In genomic region chr7:151062399-151063211, GRCh38 we compare ENCODE assay signal across 1 cellular context.
TF ChIP-seq lines count a peak whose summit lies in the region.

No MANE protein-coding gene starts in this region.

TF ChIP-seq in HepG2, 621 proteins besides CTCF, POLR2A, EP300 and RAD21 (continued from another document and continues in another):
- TF ChIP-seq ZNF724P (CRISPR knock-in tag; IDR thresholded peaks at IDR 0.05; ENCODE audit: borderline replicate concordance) (0 out of 2 replicates have a peak, but pooled peaks have one; percentile 26), SUZ12 (IDR thresholded peaks at IDR 0.05; ENCODE audit: low read depth, low read length) (no peak), MTA1 (CRISPR knock-in tag; IDR thresholded peaks at IDR 0.05; ENCODE audit: borderline replicate concordance) (no peak), ZNF7 (CRISPR knock-in tag; IDR thresholded peaks at IDR 0.05) (no peak), ZNF781 (CRISPR knock-in tag; IDR thresholded peaks at IDR 0.05; ENCODE audit: borderline replicate concordance, not compliant biosample characterization) (no peak), ZNF224 (CRISPR knock-in tag; IDR thresholded peaks at IDR 0.05) (no peak), ZNF639 (CRISPR knock-in tag; conservative IDR thresholded peaks at IDR 0.05) (no peak), KDM5A (IDR thresholded peaks at IDR 0.05; ENCODE audit: borderline replicate concordance, low read length) (peak; percentile 51; the same call in 1 of the 2 replicates), ZNF792 (CRISPR knock-in tag; IDR thresholded peaks at IDR 0.05) (0 out of 2 replicates have a peak, but pooled peaks have one; percentile 12), IRF2 (CRISPR knock-in tag; IDR thresholded peaks at IDR 0.05) (no peak), MTA3 (CRISPR knock-in tag; IDR thresholded peaks at IDR 0.05) (no peak), SKI (IDR thresholded peaks at IDR 0.05; ENCODE audit: partially characterized antibody) (no peak), ATF5 (CRISPR knock-in tag; IDR thresholded peaks at IDR 0.05; ENCODE audit: low read depth) (no peak), ZBTB2 (CRISPR knock-in tag; IDR thresholded peaks at IDR 0.05; ENCODE audit: low read depth) (no peak), ZNF720 (CRISPR knock-in tag; IDR thresholded peaks at IDR 0.05) (no peak), ZNF121 (CRISPR knock-in tag; IDR thresholded peaks at IDR 0.05) (no peak), ARID2 (CRISPR knock-in tag; IDR thresholded peaks at IDR 0.05; ENCODE audit: borderline replicate concordance) (no peak), ATRX (CRISPR knock-in tag; IDR thresholded peaks at IDR 0.05; ENCODE audit: borderline replicate concordance) (no peak), SNRNP70 (IDR thresholded peaks at IDR 0.05; ENCODE audit: low read depth, low read length) (no peak), TBL1XR1 (IDR thresholded peaks at IDR 0.05; ENCODE audit: borderline replicate concordance, low read length, partially characterized antibody) (no peak), ZNF737 (CRISPR knock-in tag; IDR thresholded peaks at IDR 0.05; ENCODE audit: borderline replicate concordance) (no peak), NFE2L2 (IDR thresholded peaks at IDR 0.05; ENCODE audit: low read length) (no peak), ZFYVE20 (CRISPR knock-in tag; IDR thresholded peaks at IDR 0.05; ENCODE audit: borderline replicate concordance, low read depth) (no peak), FOSL2 (CRISPR knock-in tag; IDR thresholded peaks at IDR 0.05) (peak; percentile 30; the same call in 1 of the 2 replicates), ASH2L (IDR thresholded peaks at IDR 0.05; ENCODE audit: insufficient read length, low read depth, low read length) (peak; percentile 67), TBX2 (CRISPR knock-in tag; IDR thresholded peaks at IDR 0.05; ENCODE audit: borderline replicate concordance) (peak; percentile 59), SIN3B (IDR thresholded peaks at IDR 0.05; ENCODE audit: low read length) (no peak), NR2F1 (CRISPR knock-in tag; IDR thresholded peaks at IDR 0.05) (0 out of 4 replicates have a peak, but pooled peaks of 1 of the 2 experiments have one; percentile 4), ZFP82 (CRISPR knock-in tag; IDR thresholded peaks at IDR 0.05; ENCODE audit: borderline replicate concordance) (no peak), EED (CRISPR knock-in tag; IDR thresholded peaks at IDR 0.05) (no peak), ZNF556 (CRISPR knock-in tag; IDR thresholded peaks at IDR 0.05; ENCODE audit: borderline replicate concordance) (no peak; the same call in 1 of the 2 replicates), ZMYM2 (CRISPR knock-in tag; IDR thresholded peaks at IDR 0.05) (no peak), NCOA2 (CRISPR knock-in tag; IDR thresholded peaks at IDR 0.05) (0 out of 2 replicates have a peak, but pooled peaks have one; percentile 17), TRIM22 (IDR thresholded peaks at IDR 0.05) (no peak), KIAA2018 (CRISPR knock-in tag; IDR thresholded peaks at IDR 0.05; ENCODE audit: borderline replicate concordance) (no peak), FOXK1 (CRISPR knock-in tag; IDR thresholded peaks at IDR 0.05; ENCODE audit: borderline replicate concordance, low read depth) (peak; percentile 54; the same call in 1 of the 2 replicates), ZNF569 (CRISPR knock-in tag; IDR thresholded peaks at IDR 0.05; ENCODE audit: borderline replicate concordance) (no peak), TEAD3 (CRISPR knock-in tag; optimal IDR thresholded peaks at IDR 0.05; ENCODE audit: borderline replicate concordance) (no peak), SETDB1 (CRISPR knock-in tag; IDR thresholded peaks at IDR 0.05; ENCODE audit: borderline replicate concordance) (no peak), ZNF432 (CRISPR knock-in tag; IDR thresholded peaks at IDR 0.05; ENCODE audit: borderline replicate concordance) (no peak), ETV6 (CRISPR knock-in tag; conservative IDR thresholded peaks at IDR 0.05) (no peak), ARNTL (CRISPR knock-in tag; IDR thresholded peaks at IDR 0.05) (peak; percentile 99), CEBPB (IDR thresholded peaks at IDR 0.05; ENCODE audit: borderline replicate concordance, low read depth, low read length) (no peak)
- TF ChIP-seq, protein P1, sequence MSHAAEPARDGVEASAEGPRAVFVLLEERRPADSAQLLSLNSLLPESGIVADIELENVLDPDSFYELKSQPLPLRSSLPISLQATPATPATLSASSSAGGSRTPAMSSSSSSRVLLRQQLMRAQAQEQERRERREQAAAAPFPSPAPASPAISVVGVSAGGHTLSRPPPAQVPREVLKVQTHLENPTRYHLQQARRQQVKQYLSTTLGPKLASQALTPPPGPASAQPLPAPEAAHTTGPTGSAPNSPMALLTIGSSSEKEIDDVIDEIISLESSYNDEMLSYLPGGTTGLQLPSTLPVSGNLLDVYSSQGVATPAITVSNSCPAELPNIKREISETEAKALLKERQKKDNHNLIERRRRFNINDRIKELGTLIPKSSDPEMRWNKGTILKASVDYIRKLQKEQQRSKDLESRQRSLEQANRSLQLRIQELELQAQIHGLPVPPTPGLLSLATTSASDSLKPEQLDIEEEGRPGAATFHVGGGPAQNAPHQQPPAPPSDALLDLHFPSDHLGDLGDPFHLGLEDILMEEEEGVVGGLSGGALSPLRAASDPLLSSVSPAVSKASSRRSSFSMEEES (CRISPR knock-in tag; IDR thresholded peaks at IDR 0.05) = peak; percentile 86
- TF ChIP-seq, protein P2, sequence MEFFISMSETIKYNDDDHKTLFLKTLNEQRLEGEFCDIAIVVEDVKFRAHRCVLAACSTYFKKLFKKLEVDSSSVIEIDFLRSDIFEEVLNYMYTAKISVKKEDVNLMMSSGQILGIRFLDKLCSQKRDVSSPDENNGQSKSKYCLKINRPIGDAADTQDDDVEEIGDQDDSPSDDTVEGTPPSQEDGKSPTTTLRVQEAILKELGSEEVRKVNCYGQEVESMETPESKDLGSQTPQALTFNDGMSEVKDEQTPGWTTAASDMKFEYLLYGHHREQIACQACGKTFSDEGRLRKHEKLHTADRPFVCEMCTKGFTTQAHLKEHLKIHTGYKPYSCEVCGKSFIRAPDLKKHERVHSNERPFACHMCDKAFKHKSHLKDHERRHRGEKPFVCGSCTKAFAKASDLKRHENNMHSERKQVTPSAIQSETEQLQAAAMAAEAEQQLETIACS (CRISPR knock-in tag; IDR thresholded peaks at IDR 0.05) = no peak; the same call in 1 of the 2 replicates
- TF ChIP-seq, protein P3, sequence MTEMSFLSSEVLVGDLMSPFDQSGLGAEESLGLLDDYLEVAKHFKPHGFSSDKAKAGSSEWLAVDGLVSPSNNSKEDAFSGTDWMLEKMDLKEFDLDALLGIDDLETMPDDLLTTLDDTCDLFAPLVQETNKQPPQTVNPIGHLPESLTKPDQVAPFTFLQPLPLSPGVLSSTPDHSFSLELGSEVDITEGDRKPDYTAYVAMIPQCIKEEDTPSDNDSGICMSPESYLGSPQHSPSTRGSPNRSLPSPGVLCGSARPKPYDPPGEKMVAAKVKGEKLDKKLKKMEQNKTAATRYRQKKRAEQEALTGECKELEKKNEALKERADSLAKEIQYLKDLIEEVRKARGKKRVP (CRISPR knock-in tag; IDR thresholded peaks at IDR 0.05) = no peak
- TF ChIP-seq, protein P4, sequence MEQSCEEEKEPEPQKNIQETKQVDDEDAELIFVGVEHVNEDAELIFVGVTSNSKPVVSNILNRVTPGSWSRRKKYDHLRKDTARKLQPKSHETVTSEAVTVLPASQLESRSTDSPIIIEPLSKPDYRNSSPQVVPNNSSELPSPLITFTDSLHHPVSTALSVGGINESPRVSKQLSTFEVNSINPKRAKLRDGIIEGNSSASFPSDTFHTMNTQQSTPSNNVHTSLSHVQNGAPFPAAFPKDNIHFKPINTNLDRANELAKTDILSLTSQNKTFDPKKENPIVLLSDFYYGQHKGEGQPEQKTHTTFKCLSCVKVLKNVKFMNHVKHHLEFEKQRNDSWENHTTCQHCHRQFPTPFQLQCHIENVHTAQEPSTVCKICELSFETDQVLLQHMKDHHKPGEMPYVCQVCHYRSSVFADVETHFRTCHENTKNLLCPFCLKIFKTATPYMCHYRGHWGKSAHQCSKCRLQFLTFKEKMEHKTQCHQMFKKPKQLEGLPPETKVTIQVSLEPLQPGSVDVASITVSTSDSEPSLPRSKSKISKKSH (CRISPR knock-in tag; IDR thresholded peaks at IDR 0.05; ENCODE audit: borderline replicate concordance) = no peak
